21 cellular contexts compared by ENCODE assay signal in genomic region chr2:53576361-53576620, GRCh38.
A peak's percentile ranks its signal among the peaks of the same experiment; 100 is the strongest.
DNase-seq lines count a peak whose midpoint lies in the region; ATAC-seq and TF ChIP-seq lines count a peak whose summit lies in the region.
"Had no signal": no experiment of that assay in that cellular context is flagged by ENCODE, and none has a peak within 500 bp of the region (broad histone marks: within the 10 kb centered on the region; RNA-seq: fewer than 3 reads in every experiment).

No MANE protein-coding gene starts in this region.

- H3K4me1 Mint-ChIP-seq in chondrocyte (ENCODE audit: low read depth): peaks cover 23% of the 10 kb centered on the region
- H3K4me1 Mint-ChIP-seq in stimulated activated naive B cell treated with anti-CD40 and anti-IgM and Interleukin-4, amounts not matched to agents 10 μg/mL and 1 μg/mL and 100 μg/mL, for 72 hours: no peaks in the 10 kb centered on the region

- peak overlapping the region; percentile 68 for H3K4me2 ChIP-seq in osteoblast (ENCODE audit: insufficient read depth, low read length)

- no peak overlapping the region for H3K4me3 Mint-ChIP-seq in chondrocyte (ENCODE audit: unreplicated experiment)
- no peak overlapping the region for H3K4me3 Mint-ChIP-seq in stimulated activated naive B cell treated with anti-CD40 and anti-IgM and Interleukin-4, amounts not matched to agents 10 μg/mL and 1 μg/mL and 100 μg/mL, for 72 hours
- H3K4me3 Mint-ChIP-seq: CD8-positive, alpha-beta T cell had no signal

- TF ChIP-seq CTCF in chondrocyte (IDR thresholded peaks at IDR 0.05) (no peak), osteoblast (IDR thresholded peaks at IDR 0.05; ENCODE audit: extremely low read depth, low read depth, low read length) (no peak)

- H3K27ac ChIP-seq in ACC112 (ENCODE audit: low read depth, low read length) (no peak overlapping the region), osteoblast (ENCODE audit: low read depth, low read length) (no peak overlapping the region)
- H3K27ac ChIP-seq: HL-60, Peyer's patch had no signal

- H3K27me3 ChIP-seq in ACC112 (ENCODE audit: insufficient read depth, low read length) (peaks cover 13% of the 10 kb centered on the region), osteoblast (ENCODE audit: insufficient read depth, low read length) (peaks cover 4% of the 10 kb centered on the region)
- H3K27me3 ChIP-seq: Peyer's patch had no signal

- peaks cover 3% of the 10 kb centered on the region for H3K9me3 Mint-ChIP-seq in chondrocyte (ENCODE audit: low read depth)
- peaks cover 0 to 2% of the 10 kb centered on the region in 2 donors for H3K9me3 Mint-ChIP-seq in stimulated activated naive B cell treated with anti-CD40 and anti-IgM and Interleukin-4, amounts not matched to agents 10 μg/mL and 1 μg/mL and 100 μg/mL, for 72 hours
- H3K9me3 Mint-ChIP-seq: CD8-positive, alpha-beta T cell had no signal

- peak overlapping the region; percentile 20 for H3K27ac Mint-ChIP-seq in chondrocyte (ENCODE audit: unreplicated experiment)
- H3K27ac Mint-ChIP-seq in stimulated activated naive B cell treated with anti-CD40 and anti-IgM and Interleukin-4, amounts not matched to agents 10 μg/mL and 1 μg/mL and 100 μg/mL, for 72 hours: no peak overlapping the region
- H3K27ac Mint-ChIP-seq: CD8-positive, alpha-beta T cell had no signal

- DNase-seq in NCI-H82 (lab: John Stamatoyannopoulos, UW) (peak; percentile 77), chondrocyte (ENCODE audit: low spot score) (no peak), osteoblast (ENCODE audit: insufficient read length, low spot score, missing footprints) (no peak), NCI-H2196 treated with DMSO at 0.1 percent for 48 hours (lab: John Stamatoyannopoulos, UW; ENCODE audit: unreplicated experiment) (no peak), RPMI8226 (no peak)
- no peak for DNase-seq in stimulated activated naive B cell treated with anti-CD40 and anti-IgM and Interleukin-4, amounts not matched to agents 10 μg/mL and 1 μg/mL and 100 μg/mL, for 72 hours
- DNase-seq: Caco-2; CD8-positive, alpha-beta T cell; DMS 273 treated with DMSO at 0.1 percent for 48 hours; GDM1; HCEC 1CT; Karpas-422; NCI-H187 treated with DMSO at 0.1 percent for 48 hours; NCI-H2171 treated with DMSO at 0.1 percent for 48 hours; OCI-M1; Peyer's patch had no signal

- peaks cover 4% of the 10 kb centered on the region for H3K27me3 Mint-ChIP-seq in chondrocyte (ENCODE audit: low read depth)
- peaks cover 3 to 5% of the 10 kb centered on the region in 2 donors for H3K27me3 Mint-ChIP-seq in stimulated activated naive B cell treated with anti-CD40 and anti-IgM and Interleukin-4, amounts not matched to agents 10 μg/mL and 1 μg/mL and 100 μg/mL, for 72 hours

- H3K36me3 ChIP-seq in ACC112 (ENCODE audit: insufficient read depth, low read length) (no peaks in the 10 kb centered on the region), osteoblast (ENCODE audit: insufficient read depth, low read length) (no peaks in the 10 kb centered on the region)
- H3K36me3 ChIP-seq: Peyer's patch had no signal

- H3K4me3 ChIP-seq in ACC112 (ENCODE audit: low read depth, low read length): 0 out of 2 replicates have a peak overlapping the region, but pooled peaks have one; percentile 67
- H3K4me3 ChIP-seq in osteoblast (ENCODE audit: insufficient read depth, low read length): no peak overlapping the region
- H3K4me3 ChIP-seq: GM12878, Peyer's patch had no signal

- H3K4me1 ChIP-seq in ACC112 (ENCODE audit: control insufficient read depth, insufficient read depth, low read length, unreplicated experiment) (peaks cover 5% of the 10 kb centered on the region), osteoblast (ENCODE audit: insufficient read depth, low read length) (peaks cover 12% of the 10 kb centered on the region)
- H3K4me1 ChIP-seq: Caco-2, Peyer's patch had no signal

- H4K20me1 ChIP-seq in osteoblast (ENCODE audit: insufficient read depth, low read length): no peaks in the 10 kb centered on the region

- H3K36me3 Mint-ChIP-seq in chondrocyte (ENCODE audit: low read depth): no peaks in the 10 kb centered on the region
- no peaks in the 10 kb centered on the region for H3K36me3 Mint-ChIP-seq in stimulated activated naive B cell treated with anti-CD40 and anti-IgM and Interleukin-4, amounts not matched to agents 10 μg/mL and 1 μg/mL and 100 μg/mL, for 72 hours
- H3K36me3 Mint-ChIP-seq: CD8-positive, alpha-beta T cell had no signal

- H3K79me2 ChIP-seq in ACC112 (ENCODE audit: control insufficient read depth, insufficient read depth, low read length, unreplicated experiment): no peaks in the 10 kb centered on the region
- H3K79me2 ChIP-seq in osteoblast (ENCODE audit: insufficient read depth, low read length): no peaks in the 10 kb centered on the region

- H2AFZ ChIP-seq in ACC112 (ENCODE audit: low read length, unreplicated experiment) (no peak overlapping the region), osteoblast (ENCODE audit: low read length) (peak overlapping the region; percentile 3)

- H3K9me3 ChIP-seq in osteoblast (ENCODE audit: low read depth, low read length): no peaks in the 10 kb centered on the region
- H3K9me3 ChIP-seq: Caco-2, Peyer's patch had no signal

- no peak for ATAC-seq in GM21526 (IDR thresholded peaks at IDR 0.05; ENCODE audit: low FRiP score, unreplicated experiment)
- no peak for ATAC-seq in stimulated activated naive B cell treated with anti-CD40 and anti-IgM and Interleukin-4, amounts not matched to agents 10 μg/mL and 1 μg/mL and 100 μg/mL, for 72 hours (replicated peaks)
- ATAC-seq: CD8-positive, alpha-beta T cell; GM12878; SK-N-SH treated with all-trans-retinoic acid at 6 μM for 48 hours had no signal
